ENCODE assay signal across 25 cellular contexts in the genomic region with DNA sequence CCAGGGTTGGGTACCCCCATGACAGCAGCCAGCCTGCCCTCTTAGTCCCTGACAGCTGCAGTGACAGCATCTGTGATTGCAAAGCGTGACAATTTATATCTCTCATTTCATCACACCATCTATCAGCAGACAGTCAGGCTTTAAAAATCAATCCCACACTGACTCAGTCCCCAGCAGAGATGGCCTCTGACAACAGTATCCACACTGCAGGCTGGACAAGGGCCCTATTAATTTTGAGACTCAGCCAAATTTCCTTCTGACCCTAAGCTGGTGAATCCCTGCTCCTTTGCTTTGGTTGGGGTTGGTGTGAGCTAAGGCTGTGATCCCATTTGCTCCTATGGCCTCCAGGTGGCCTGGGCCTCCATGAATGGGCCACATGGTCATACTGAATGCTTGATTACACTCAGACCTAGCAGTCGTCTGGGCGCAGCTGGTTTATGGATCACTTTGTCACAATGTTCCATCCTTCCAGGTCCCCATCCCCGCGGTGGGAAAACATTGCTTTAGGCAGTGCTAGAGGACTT.
"Had no signal": no experiment of that assay in that cellular context is flagged by ENCODE, and none has a peak within 500 bp of the region (broad histone marks: within the 10 kb centered on the region; RNA-seq: fewer than 3 reads in every experiment).

No MANE protein-coding gene starts in this region.

- FAIRE-seq: astrocyte, endometrium, pancreas, urothelium cell line had no signal

- H3K9me3 Mint-ChIP-seq: activated naive CD4-positive, alpha-beta T cell treated with anti-CD3 and anti-CD28 coated beads for 36 hours; nephron; T-helper 2 cell treated with Interferon-gamma antibody and Interleukin-4, amounts not matched to agents 5 μg/mL and 100 μg/mL, for 36 hours had no signal

- H3K4me3 ChIP-seq: esophagus squamous epithelium, left ventricle myocardium inferior, pancreas, prostate gland, suprapubic skin, tibial artery had no signal

- ATAC-seq: activated CD4-positive, alpha-beta T cell treated with anti-CD3 and anti-CD28 coated beads for 36 hours; pancreas had no signal

- H3K4me3 Mint-ChIP-seq: activated CD4-positive, alpha-beta T cell treated with anti-CD3 and anti-CD28 coated beads for 36 hours; activated naive CD4-positive, alpha-beta T cell treated with anti-CD3 and anti-CD28 coated beads for 36 hours; nephron; T-helper 2 cell treated with Interferon-gamma antibody and Interleukin-4, amounts not matched to agents 5 μg/mL and 100 μg/mL, for 36 hours had no signal

- H3K27ac Mint-ChIP-seq: activated CD4-positive, alpha-beta T cell treated with anti-CD3 and anti-CD28 coated beads for 36 hours; activated naive CD4-positive, alpha-beta T cell treated with anti-CD3 and anti-CD28 coated beads for 36 hours; T-helper 2 cell treated with Interferon-gamma antibody and Interleukin-4, amounts not matched to agents 5 μg/mL and 100 μg/mL, for 36 hours had no signal

- H3K4me1 Mint-ChIP-seq: activated CD4-positive, alpha-beta T cell treated with anti-CD3 and anti-CD28 coated beads for 36 hours; nephron had no signal

- H3K27ac ChIP-seq: epithelial cell of prostate, esophagus squamous epithelium, left ventricle myocardium inferior, neutrophil, pancreas, prostate gland, suprapubic skin, tibial artery had no signal

- H3K4me1 ChIP-seq: esophagus squamous epithelium, left ventricle myocardium inferior, pancreas, prostate gland, suprapubic skin, tibial artery had no signal

- H3K36me3 ChIP-seq: esophagus squamous epithelium, left ventricle myocardium inferior, neutrophil, pancreas, prostate gland, suprapubic skin, tibial artery had no signal

- H3K9me3 ChIP-seq: esophagus squamous epithelium, left ventricle myocardium inferior, neutrophil, pancreas, prostate gland, suprapubic skin, tibial artery had no signal

- DNase-seq: activated CD4-positive, alpha-beta T cell treated with anti-CD3 and anti-CD28 coated beads for 36 hours; activated CD4-positive, CD25-positive, alpha-beta regulatory T cell; activated effector memory CD4-positive, alpha-beta T cell treated with Interleukin-2 at 50 U/mL for 16 hours; activated naive CD4-positive, alpha-beta T cell treated with anti-CD3 and anti-CD28 coated beads for 36 hours; amniotic stem cell; central memory CD4-positive, alpha-beta T cell; dermis blood vessel endothelial cell; effector CD4-positive, alpha-beta T cell; esophagus squamous epithelium; foreskin melanocyte; left ventricle myocardium inferior; mammary epithelial cell; stimulated activated naive CD4-positive, alpha-beta T cell; T-helper 1 cell; tibial artery had no signal
